8 cellular contexts compared by ENCODE assay signal in genomic region chr19:3035542-3036118, GRCh38. TPM values are rescaled to one million over a fixed set of nuclear protein-coding genes. Genes with fewer than 3 reads are reported as not detected.
A peak's percentile ranks its signal among the peaks of the same experiment; 100 is the strongest.
DNase-seq lines count a peak whose midpoint lies in the region; ATAC-seq and TF ChIP-seq lines count a peak whose summit lies in the region.

No MANE protein-coding gene starts in this region.

- TF ChIP-seq CTCF in epithelial cell of proximal tubule (conservative IDR thresholded peaks at IDR 0.05; ENCODE audit: low read depth, low read length) (no peak), mucosa of descending colon (IDR thresholded peaks at IDR 0.05) (no peak)

- TF ChIP-seq RAD21 in Ishikawa (IDR thresholded peaks at IDR 0.05; ENCODE audit: low read depth) = no peak

- no peak for TF ChIP-seq EP300 in Ishikawa (IDR thresholded peaks at IDR 0.05; ENCODE audit: borderline replicate concordance)

- peaks cover 16% of the 10 kb centered on the region for H3K4me1 ChIP-seq in mucosa of descending colon (ENCODE audit: low read depth)

- no peaks in the 10 kb centered on the region for H3K36me3 ChIP-seq in mucosa of descending colon (ENCODE audit: low read depth)

- intact Hi-C loops in mucosa of descending colon (cut with DNase I, micrococcal nuclease) = no loop called here

- H3K4me3 ChIP-seq in epithelial cell of proximal tubule (ENCODE audit: low read depth, low read length) (peak overlapping the region; percentile 57), mucosa of descending colon (peak overlapping the region; percentile 6)

- no peaks in the 10 kb centered on the region for H3K9me3 ChIP-seq in mucosa of descending colon

- DNase-seq in DMS 273 treated with DMSO at 0.1 percent for 48 hours (lab: John Stamatoyannopoulos, UW) (peak; percentile 98), OCI-M2 (lab: John Stamatoyannopoulos, UW; ENCODE audit: unreplicated experiment) (peak; percentile 83), epithelial cell of proximal tubule (ENCODE audit: low read depth) (peak; percentile 83), mucosa of descending colon (peak; percentile 95 to 99 (median 97))
- DNase-seq in activated T-cell treated with anti-CD3 and anti-CD28 coated beads, Interleukin-2, amount 50 U/mL, for 1 hour = peak; percentile 88
- peak; percentile 79 to 87 for DNase-seq in stimulated activated CD8-positive, alpha-beta memory T cell treated with anti-CD3 and anti-CD28 coated beads, Interleukin-4, amount 100 ng/mL, for 1 hour (ENCODE audit: low read depth in 2 of 2, low spot score in 1 of 2)

- peak; percentile 84 for ATAC-seq in GM21576 (IDR thresholded peaks at IDR 0.05; ENCODE audit: unreplicated experiment)
- ATAC-seq in mucosa of descending colon = peak; percentile 88

TF ChIP-seq in Ishikawa, 13 proteins besides CTCF, POLR2A, EP300 and RAD21:
- TF ChIP-seq TCF12 (IDR thresholded peaks at IDR 0.05; ENCODE audit: low read depth) (no peak), REST (IDR thresholded peaks at IDR 0.05; ENCODE audit: low read depth) (no peak), YY1 (IDR thresholded peaks at IDR 0.05; ENCODE audit: low read depth) (0 out of 2 replicates have a peak, but pooled peaks have one; percentile 35), USF1 (IDR thresholded peaks at IDR 0.05) (peak; percentile 73), CREB1 (IDR thresholded peaks at IDR 0.05; ENCODE audit: low read depth) (peak; percentile 65), NFIC (IDR thresholded peaks at IDR 0.05) (no peak), TAF1 (IDR thresholded peaks at IDR 0.05; ENCODE audit: low read depth) (peak; percentile 50; the same call in 1 of the 2 replicates), FOXM1 (IDR thresholded peaks at IDR 0.05; ENCODE audit: borderline replicate concordance, low read depth) (no peak), ZBTB7A (IDR thresholded peaks at IDR 0.05; ENCODE audit: low read depth) (peak; percentile 62; the same call in 1 of the 2 replicates), MAX (IDR thresholded peaks at IDR 0.05) (peak; percentile 35; the same call in 1 of the 2 replicates), CEBPB (IDR thresholded peaks at IDR 0.05) (no peak), EGR1 (IDR thresholded peaks at IDR 0.05) (no peak), TEAD4 (IDR thresholded peaks at IDR 0.05) (no peak)

RNA-seq across cellular contexts. Expression of gene TLE2, which starts 6.5 kb away (rescaled TPM):
- total RNA-seq in epithelial cell of proximal tubule = 1.6 and 2.9 TPM in 2 replicates
- total RNA-seq in mucosa of descending colon = 10 to 100 TPM; 40.0 to 66.5 (median 63.5) TPM

RNA-seq across cellular contexts. Expression of gene TLE5, which starts 26.7 kb away (rescaled TPM):
- total RNA-seq in epithelial cell of proximal tubule (238 and 310 TPM in 2 replicates), mucosa of descending colon (100 to 1,000 TPM; 427 to 664 (median 556) TPM)

RNA-seq across cellular contexts. Expression of gene TLE6, which starts 58.3 kb away (rescaled TPM):
- total RNA-seq in epithelial cell of proximal tubule (0.58 and 1.0 TPM in 2 replicates), mucosa of descending colon (1 to 10 TPM; 1.8 to 4.1 (median 3.0) TPM)

RNA-seq across cellular contexts. Expression of gene GNA11, which starts 58.5 kb away (rescaled TPM):
- total RNA-seq in epithelial cell of proximal tubule = 40.5 and 75.6 TPM in 2 replicates
- 100 to 1,000 TPM; 182 to 349 (median 234) TPM for total RNA-seq in mucosa of descending colon

Comparison
In these comparisons a context has a peak if more than half of its experiments do, and no peak if none do; other contexts are left out.
1. Peak in every context shown above with its lines: DNase-seq, ATAC-seq and H3K4me3 ChIP-seq.
2. RNA of gene TLE2, which starts 6.5 kb away (total RNA-seq): 40.0 to 66.5 TPM in mucosa of descending colon; 1.6 to 2.9 TPM in epithelial cell of proximal tubule; every median in the first group is over 10 times any median in the second.